ENCODE assay signal across 8 cellular contexts in the genomic region with DNA sequence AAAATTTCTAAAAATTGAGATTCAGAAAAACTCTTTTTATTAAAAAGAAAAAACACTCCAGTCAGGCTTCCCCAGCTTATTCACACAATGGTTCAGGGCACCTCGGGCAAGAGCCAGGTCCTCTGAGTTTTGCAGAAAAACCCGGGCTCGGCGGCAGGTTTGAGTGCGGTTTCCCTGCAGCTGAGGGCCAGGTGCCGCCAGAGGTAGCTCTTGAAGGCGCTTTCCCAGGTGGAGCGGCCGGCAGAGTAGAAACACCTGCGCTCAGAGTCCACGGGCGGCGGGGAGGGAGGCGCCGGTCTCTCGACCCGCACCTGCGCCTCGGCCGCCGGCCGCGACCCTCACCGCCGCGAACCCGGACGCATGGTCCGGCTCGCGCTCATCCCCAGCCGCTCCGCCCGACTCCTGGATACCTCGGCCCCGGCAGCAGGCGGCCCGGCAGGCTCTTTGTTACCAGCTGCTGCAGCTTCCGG.
DNase-seq lines count a peak whose midpoint lies in the region; ATAC-seq and TF ChIP-seq lines count a peak whose summit lies in the region.

No MANE protein-coding gene starts in this region.

- ATAC-seq in GM21717 (IDR thresholded peaks at IDR 0.05; ENCODE audit: unreplicated experiment) = peak; percentile 25

- DNase-seq in GM06990 (ENCODE audit: extremely low read depth, insufficient read length) (no peak), NCI-H1417 treated with DMSO at 0.1 percent for 48 hours (lab: John Stamatoyannopoulos, UW) (peak; percentile 23), caudate nucleus (lab: John Stamatoyannopoulos, UW) (peak in 11 of 61 donors; percentile 47 to 73 (median 63)), NK-92 (lab: John Stamatoyannopoulos, UW; ENCODE audit: unreplicated experiment) (no peak), NCI-H524 treated with DMSO at 0.1 percent for 48 hours (lab: John Stamatoyannopoulos, UW) (no peak), NCI-H774 (lab: John Stamatoyannopoulos, UW) (no peak)

- H3K9ac ChIP-seq in mucosa of stomach (ENCODE audit: low read length) = peak overlapping the region; percentile 96

- H3K36me3 ChIP-seq in GM06990 (ENCODE audit: control insufficient read depth, insufficient read depth, low read length) (no peaks in the 10 kb centered on the region), mucosa of stomach (ENCODE audit: control insufficient read depth, insufficient read depth, low read length) (no peaks in the 10 kb centered on the region)

- peaks cover 8% of the 10 kb centered on the region for H3K4me1 ChIP-seq in mucosa of stomach (ENCODE audit: control insufficient read depth, insufficient read depth, low read length)

- H3K4me3 ChIP-seq in GM06990 (replicated peaks; ENCODE audit: low read depth, low read length) = peak overlapping the region; percentile 82
- peak overlapping the region; percentile 100 for H3K4me3 ChIP-seq in mucosa of stomach (ENCODE audit: low read length)

- H3K9me3 ChIP-seq in mucosa of stomach (ENCODE audit: control insufficient read depth, low read length) = no peaks in the 10 kb centered on the region

- peak overlapping the region; percentile 99 for H3K27ac ChIP-seq in caudate nucleus (ENCODE audit: low read depth, low read length)

- H3K27me3 ChIP-seq in GM06990 (replicated peaks; ENCODE audit: control insufficient read depth, insufficient read depth, low read length) (no peaks in the 10 kb centered on the region), mucosa of stomach (ENCODE audit: control insufficient read depth, insufficient read depth, low read length) (no peaks in the 10 kb centered on the region)

- TF ChIP-seq CTCF in GM06990 (IDR thresholded peaks at IDR 0.05; ENCODE audit: insufficient read depth, low read length, poor library complexity, severe bottlenecking) = no peak
